In genomic region chr9:131872006-131872405, GRCh38 we compare ENCODE assay signal across 18 cellular contexts.
DNase-seq lines count a peak whose midpoint lies in the region; ATAC-seq and TF ChIP-seq lines count a peak whose summit lies in the region.
"Had no signal": no experiment of that assay in that cellular context is flagged by ENCODE, and none has a peak within 500 bp of the region (broad histone marks: within the 10 kb centered on the region; RNA-seq: fewer than 3 reads in every experiment).

No MANE protein-coding gene starts in this region.

- H4K20me1 ChIP-seq in MM.1S (ENCODE audit: insufficient read depth, low read length), result no peaks in the 10 kb centered on the region

- H3K79me2 ChIP-seq in MM.1S (ENCODE audit: low read length), result no peaks in the 10 kb centered on the region

- H3K36me3 Mint-ChIP-seq in osteocyte (ENCODE audit: unreplicated experiment), result peaks cover 10% of the 10 kb centered on the region
- H3K36me3 Mint-ChIP-seq in activated naive CD4-positive, alpha-beta T cell treated with anti-CD3 and anti-CD28 coated beads, Interleukin-2, amount 50 U/mL, for 72 hours, result no peaks in the 10 kb centered on the region

- peak; percentile 50 for DNase-seq in ELF-1 (ENCODE audit: low read depth, low spot score)
- no peak for DNase-seq in MM.1S
- no peak for DNase-seq in epithelial cell of esophagus (ENCODE audit: low read depth)
- no peak for DNase-seq in osteocyte (ENCODE audit: extremely low spot score, unreplicated experiment)
- no peak for DNase-seq in AG08395 (ENCODE audit: low spot score)
- no peak for DNase-seq in A172 (ENCODE audit: low spot score)
- no peak for DNase-seq in activated naive CD4-positive, alpha-beta T cell treated with anti-CD3 and anti-CD28 coated beads, Interleukin-2, amount 50 U/mL, for 72 hours (ENCODE audit: low spot score in 2 of 2)
- DNase-seq: activated naive CD8-positive, alpha-beta T cell treated with anti-CD3 and anti-CD28 coated beads, Interleukin-2, amount 50 U/mL, for 24 hours; CD8-positive, alpha-beta T cell; erythroblast; GF-D8; NCI-H1417; NCI-H446; OCI-M1; sigmoid colon had no signal

- no peak overlapping the region for H3K4me2 ChIP-seq in MM.1S (ENCODE audit: low read depth, low read length)

- no peaks in the 10 kb centered on the region for H3K36me3 ChIP-seq in MM.1S (replicated peaks; ENCODE audit: insufficient read depth, low read length)

- H3K9ac ChIP-seq in MM.1S (ENCODE audit: low read length), result no peak overlapping the region

- H3K27me3 ChIP-seq in MM.1S (replicated peaks; ENCODE audit: insufficient read depth, low read length), result no peaks in the 10 kb centered on the region
- H3K27me3 ChIP-seq: sigmoid colon had no signal

- H3F3A ChIP-seq in MM.1S (ENCODE audit: insufficient read depth, low read length), result no peaks in the 10 kb centered on the region

- H3K4me3 Mint-ChIP-seq in osteocyte (ENCODE audit: unreplicated experiment), result no peak overlapping the region
- H3K4me3 Mint-ChIP-seq: activated naive CD8-positive, alpha-beta T cell treated with anti-CD3 and anti-CD28 coated beads, Interleukin-2, amount 50 U/mL, for 24 hours; CD8-positive, alpha-beta T cell; stimulated activated naive CD8-positive, alpha-beta T cell treated with anti-CD3 and anti-CD28 coated beads, Interleukin-15, Interleukin-2, amounts not matched to agents 100 ng/mL and 50 ng/mL, for 24 hours had no signal

- H2AFZ ChIP-seq in MM.1S (ENCODE audit: low read length), result no peak overlapping the region

- no peaks in the 10 kb centered on the region for H3K27me3 Mint-ChIP-seq in osteocyte (ENCODE audit: unreplicated experiment)
- H3K27me3 Mint-ChIP-seq: activated naive CD8-positive, alpha-beta T cell treated with anti-CD3 and anti-CD28 coated beads, Interleukin-2, amount 50 U/mL, for 24 hours; stimulated activated naive CD8-positive, alpha-beta T cell treated with anti-CD3 and anti-CD28 coated beads, Interleukin-15, Interleukin-2, amounts not matched to agents 100 ng/mL and 50 ng/mL, for 24 hours had no signal

- H3K4me1 Mint-ChIP-seq in osteocyte (ENCODE audit: unreplicated experiment), result no peaks in the 10 kb centered on the region

- no peaks in the 10 kb centered on the region for H3K4me1 ChIP-seq in MM.1S (ENCODE audit: low read length)
- H3K4me1 ChIP-seq: sigmoid colon had no signal

- no peak for ATAC-seq in HG03354 (IDR thresholded peaks at IDR 0.05; ENCODE audit: poor library complexity, severe bottlenecking, unreplicated experiment)
- no peak for ATAC-seq in activated naive CD4-positive, alpha-beta T cell treated with anti-CD3 and anti-CD28 coated beads, Interleukin-2, amount 50 U/mL, for 72 hours
- ATAC-seq: activated naive CD8-positive, alpha-beta T cell treated with anti-CD3 and anti-CD28 coated beads, Interleukin-2, amount 50 U/mL, for 24 hours; CD8-positive, alpha-beta T cell had no signal

- no peak overlapping the region for H3K27ac Mint-ChIP-seq in osteocyte (ENCODE audit: unreplicated experiment)
- H3K27ac Mint-ChIP-seq in activated naive CD4-positive, alpha-beta T cell treated with anti-CD3 and anti-CD28 coated beads, Interleukin-2, amount 50 U/mL, for 72 hours, result peak overlapping the region in 1 of 2 donors; percentile 82
- H3K27ac Mint-ChIP-seq: activated naive CD8-positive, alpha-beta T cell treated with anti-CD3 and anti-CD28 coated beads, Interleukin-2, amount 50 U/mL, for 24 hours; CD8-positive, alpha-beta T cell; stimulated activated naive CD8-positive, alpha-beta T cell treated with anti-CD3 and anti-CD28 coated beads, Interleukin-15, Interleukin-2, amounts not matched to agents 100 ng/mL and 50 ng/mL, for 24 hours had no signal

- no peaks in the 10 kb centered on the region for H3K9me3 ChIP-seq in MM.1S (replicated peaks; ENCODE audit: insufficient read depth, low read length)
- H3K9me3 ChIP-seq: sigmoid colon had no signal

- TF ChIP-seq CTCF in MM.1S (IDR thresholded peaks at IDR 0.05; ENCODE audit: low read length) (0 out of 2 replicates have a peak, but pooled peaks have one; percentile 7), epithelial cell of esophagus (IDR thresholded peaks at IDR 0.05; ENCODE audit: insufficient read depth, low read depth, low read length, missing control alignments) (peak; percentile 14), osteocyte (IDR thresholded peaks at IDR 0.05) (peak; percentile 17)

- no peaks in the 10 kb centered on the region for H3K9me3 Mint-ChIP-seq in osteocyte (ENCODE audit: unreplicated experiment)
- H3K9me3 Mint-ChIP-seq in activated naive CD4-positive, alpha-beta T cell treated with anti-CD3 and anti-CD28 coated beads, Interleukin-2, amount 50 U/mL, for 72 hours, result no peaks in the 10 kb centered on the region
- H3K9me3 Mint-ChIP-seq: activated naive CD8-positive, alpha-beta T cell treated with anti-CD3 and anti-CD28 coated beads, Interleukin-2, amount 50 U/mL, for 24 hours; CD8-positive, alpha-beta T cell; stimulated activated naive CD8-positive, alpha-beta T cell treated with anti-CD3 and anti-CD28 coated beads, Interleukin-15, Interleukin-2, amounts not matched to agents 100 ng/mL and 50 ng/mL, for 24 hours had no signal

- H3K27ac ChIP-seq in MM.1S (ENCODE audit: low read length), result no peak overlapping the region
- H3K27ac ChIP-seq: sigmoid colon had no signal

- H3K4me3 ChIP-seq in MM.1S (ENCODE audit: low read length) (no peak overlapping the region), epithelial cell of esophagus (ENCODE audit: low read length) (no peak overlapping the region)
- H3K4me3 ChIP-seq: lung, sigmoid colon had no signal

- no peaks in the 10 kb centered on the region for H3K9me2 ChIP-seq in MM.1S (replicated peaks; ENCODE audit: insufficient read depth, low read length)
